Comparison of ENCODE assay signal across 8 cellular contexts in genomic region chr19:44847144-44848035, GRCh38. TPM values are rescaled to one million over a fixed set of nuclear protein-coding genes. Genes with fewer than 3 reads are reported as not detected.
DNase-seq lines count a peak whose midpoint lies in the region; ATAC-seq and TF ChIP-seq lines count a peak whose summit lies in the region.

No MANE protein-coding gene starts in this region.

- no peak overlapping the region for H3K27ac ChIP-seq in effector memory CD4-positive, alpha-beta T cell (ENCODE audit: insufficient read depth, low read length, poor library complexity, severe bottlenecking)
- H3K27ac ChIP-seq in thyroid gland = peak overlapping the region; percentile 79 to 93 (median 92)

- TF ChIP-seq POLR2A in thyroid gland (IDR thresholded peaks at IDR 0.05) = peak in 1 of 2 donors; percentile 65

- no peaks in the 10 kb centered on the region for H3K36me3 ChIP-seq in effector memory CD4-positive, alpha-beta T cell (ENCODE audit: control insufficient read depth, insufficient read depth, low read length)
- H3K36me3 ChIP-seq in thyroid gland = no peaks in the 10 kb centered on the region

- intact Hi-C loops in thyroid gland (cut with DNase I) = loop anchor here (5.0 kb wide), 1 partner anchor 40 kb away; no protein-coding TSS in a partner anchor

- peaks cover 35% of the 10 kb centered on the region for H3K4me1 ChIP-seq in effector memory CD4-positive, alpha-beta T cell (ENCODE audit: control insufficient read depth, insufficient read depth, low read length, poor library complexity, severe bottlenecking)
- peaks cover 29 to 34% of the 10 kb centered on the region in 2 donors for H3K4me1 ChIP-seq in thyroid gland

- H3K4me3 ChIP-seq in effector memory CD4-positive, alpha-beta T cell (ENCODE audit: insufficient read depth, low read depth, low read length, poor library complexity, severe bottlenecking) = peak overlapping the region; percentile 57
- peak overlapping the region; percentile 42 to 85 (median 47) for H3K4me3 ChIP-seq in thyroid gland (replicated peaks in 1 of 3)

- TF ChIP-seq CTCF in thyroid gland (IDR thresholded peaks at IDR 0.05) = no peak

- WGBS in thyroid gland, 2 donors = 2 to 3% methylated on average over 19 to 22 of the region's 47 CpGs

- DNase-seq in activated T-cell treated with anti-CD3 and anti-CD28 coated beads, Interleukin-2, amount 50 U/mL, for 1 hour = peak; percentile 33
- DNase-seq in activated T-cell treated with anti-CD3 and anti-CD28 coated beads for 4 hours (no peak), lung microvascular endothelial cell (ENCODE audit: low read depth in 2 of 2) (peak; percentile 53 to 74), thyroid gland (peak; percentile 86 to 87), RPMI8226 (no peak), NCI-H1694 treated with DMSO at 0.1 percent for 48 hours (lab: John Stamatoyannopoulos, UW) (no peak)
- peak in 1 of 3 donors; percentile 13 for DNase-seq in effector memory CD4-positive, alpha-beta T cell

- H3K27me3 ChIP-seq in effector memory CD4-positive, alpha-beta T cell (replicated peaks; ENCODE audit: control insufficient read depth, insufficient read depth, low read length, poor library complexity, severe bottlenecking) = peaks cover 5% of the 10 kb centered on the region
- no peaks in the 10 kb centered on the region for H3K27me3 ChIP-seq in thyroid gland

- H3K9me3 ChIP-seq in effector memory CD4-positive, alpha-beta T cell (ENCODE audit: control insufficient read depth, low read length) = no peaks in the 10 kb centered on the region
- no peaks in the 10 kb centered on the region for H3K9me3 ChIP-seq in thyroid gland

- ATAC-seq in SK-N-SH treated with all-trans-retinoic acid at 6 μM for 48 hours = peak; percentile 30

TF ChIP-seq in SK-N-SH treated with all-trans-retinoic acid at 6 μM for 48 hours, 23 proteins besides CTCF, POLR2A, EP300 and RAD21:
- no peak for TF ChIP-seq POU6F1 (CRISPR knock-in tag; IDR thresholded peaks at IDR 0.05; ENCODE audit: borderline replicate concordance, low read depth)
- TF ChIP-seq CREB5 (CRISPR knock-in tag; IDR thresholded peaks at IDR 0.05; ENCODE audit: low read depth) = no peak
- TF ChIP-seq ZNF70 (CRISPR knock-in tag; IDR thresholded peaks at IDR 0.05) = no peak
- no peak for TF ChIP-seq ZFP30 (CRISPR knock-in tag; IDR thresholded peaks at IDR 0.05)
- no peak for TF ChIP-seq ZFP3 (CRISPR knock-in tag; IDR thresholded peaks at IDR 0.05)
- no peak for TF ChIP-seq ZC3H10 (CRISPR knock-in tag; IDR thresholded peaks at IDR 0.05)
- peak; percentile 51; the same call in 1 of the 2 replicates for TF ChIP-seq PATZ1 (CRISPR knock-in tag; IDR thresholded peaks at IDR 0.05; ENCODE audit: borderline replicate concordance)

RNA-seq across cellular contexts. Expression of gene NECTIN2, which starts 1.3 kb away (rescaled TPM):
- total RNA-seq in lung microvascular endothelial cell (85.4 and 118 TPM in 2 replicates), thyroid gland (100 to 1,000 TPM in 3 of 4 donors, 10 to 100 TPM in 1; 88.6 to 164 (median 117) TPM)

RNA-seq across cellular contexts. Expression of gene BCAM, which starts 38.5 kb away (rescaled TPM):
- total RNA-seq in lung microvascular endothelial cell = 11.8 and 34.3 TPM in 2 replicates
- 100 to 1,000 TPM; 156 to 391 (median 285) TPM for total RNA-seq in thyroid gland

RNA-seq across cellular contexts. Expression of gene TOMM40, which starts 43.7 kb away (rescaled TPM):
- 31.5 and 33.6 TPM in 2 replicates for total RNA-seq in lung microvascular endothelial cell
- 10 to 100 TPM; 40.2 to 82.8 (median 58.3) TPM for total RNA-seq in thyroid gland

RNA-seq across cellular contexts. Expression of gene APOE, which starts 58.2 kb away (rescaled TPM):
- total RNA-seq in lung microvascular endothelial cell = 1.3 and 2.4 TPM in 2 replicates
- total RNA-seq in thyroid gland = 100 to 1,000 TPM; 199 to 635 (median 313) TPM

Comparison
In these comparisons a context has a peak if more than half of its experiments do, and no peak if none do; other contexts are left out.
1. DNase-seq: peak in activated T-cell treated with anti-CD3 and anti-CD28 coated beads, Interleukin-2, amount 50 U/mL, for 1 hour (single experiment), lung microvascular endothelial cell (2 of 2) and thyroid gland (2 of 2); none in activated T-cell treated with anti-CD3 and anti-CD28 coated beads for 4 hours (single experiment), RPMI8226 (single experiment) and NCI-H1694 treated with DMSO at 0.1 percent for 48 hours (single experiment).